Comparison of ENCODE assay signal across 9 cellular contexts in genomic region chr7:128666205-128666604, GRCh38. TPM values are rescaled to one million over a fixed set of nuclear protein-coding genes. Genes with fewer than 3 reads are reported as not detected.
DNase-seq lines count a peak whose midpoint lies in the region; ATAC-seq, FAIRE-seq and TF ChIP-seq lines count a peak whose summit lies in the region.
"Not testable (repeated sequence)": the region's sequence is repeated elsewhere in the genome, so short reads cannot be mapped to it uniquely, and the experiment has no call there.
"Had no signal": no experiment of that assay in that cellular context is flagged by ENCODE, and none has a peak within 500 bp of the region (broad histone marks: within the 10 kb centered on the region; RNA-seq: fewer than 3 reads in every experiment).

No MANE protein-coding gene starts in this region.

- H2BK20ac ChIP-seq in IMR-90 (ENCODE audit: low read depth, low read length) = not testable (repeated sequence)

- not testable (repeated sequence) for H4K5ac ChIP-seq in IMR-90 (ENCODE audit: low read depth, low read length)

- not testable (repeated sequence) for ATAC-seq in IMR-90 (ENCODE audit: low read depth)
- ATAC-seq in SK-N-SH treated with all-trans-retinoic acid at 6 μM for 48 hours = peak; percentile 40; the same call in 2 of the 3 replicates
- ATAC-seq in K562 = peak; percentile 85

- not testable (repeated sequence) for H3K9ac ChIP-seq in IMR-90 (ENCODE audit: low read depth, low read length); K562 (ENCODE audit: insufficient read depth in 1 of 2, low read depth in 2 of 2, low read length in 2 of 2)

- POLR2A ChIA-PET in IMR-90 (lab: Charles Lee; ENCODE audit: unreplicated experiment) = not testable (repeated sequence)
- POLR2A ChIA-PET in K562 (lab: Yijun Ruan, JAX) = interaction anchor here (0.8 to 1.6 kb wide), 6 partner anchors 9 to 239 kb away, joined by 3 to 5 read pairs (median 4); no protein-coding TSS in a partner anchor

- H2AFZ ChIP-seq in IMR-90 (replicated peaks; ENCODE audit: low read length, poor library complexity); K562 (ENCODE audit: low read depth, low read length); osteoblast (ENCODE audit: low read length): not testable (repeated sequence)

- not testable (repeated sequence) for BruUV-seq in IMR-90 (replicated peaks; lab: Mats Ljungman, UMichigan); K562 (replicated peaks; lab: Mats Ljungman, UMichigan)

- CTCF ChIA-PET in IMR-90 (lab: Yijun Ruan, JAX) (interaction anchor here (0.6 kb wide), 1 partner anchor 426 kb away, joined by 4 read pairs; no protein-coding TSS in a partner anchor), K562 (lab: Yijun Ruan, JAX; ENCODE audit: low intra/inter-chr PET ratio) (interaction anchor here (0.7 to 1.8 kb wide), 6 partner anchors 57 to 239 kb away, joined by 3 to 14 read pairs (median 4); no protein-coding TSS in a partner anchor)

- not testable (repeated sequence) for H2AK5ac ChIP-seq in IMR-90 (ENCODE audit: low read depth, low read length)

- not testable (repeated sequence) for H3K79me2 ChIP-seq in K562 (ENCODE audit: control insufficient read depth, insufficient read depth, low read length); osteoblast (ENCODE audit: insufficient read depth, low read length)

- not testable (repeated sequence) for H2BK120ac ChIP-seq in IMR-90 (ENCODE audit: low read depth, low read length)

- not testable (repeated sequence) for H3K9me3 ChIP-seq in IMR-90 (ENCODE audit: control insufficient read depth, insufficient read depth, low read length); K562 (replicated peaks; ENCODE audit: control insufficient read depth, insufficient read depth, low read depth, low read length); osteoblast (ENCODE audit: low read depth, low read length)

- H3K36me3 ChIP-seq in IMR-90 (ENCODE audit: control insufficient read depth, insufficient read depth, low read length); K562 (ENCODE audit: control insufficient read depth, insufficient read depth, low read length); osteoblast (ENCODE audit: insufficient read depth, low read length): not testable (repeated sequence)

- DNase-seq in EH (ENCODE audit: low read depth) = peak; percentile 25
- peak; percentile 40 for DNase-seq in IMR-90
- peak; percentile 29 for DNase-seq in NCI-H2171 (lab: John Stamatoyannopoulos, UW)
- peak in 3 of 4 experiments; percentile 42 to 63 (median 56) for DNase-seq in K562 (ENCODE audit: extremely low read depth in 1 of 4, low spot score in 3 of 4)
- peak; percentile 34 for DNase-seq in fibroblast of the aortic adventitia (ENCODE audit: low read depth)
- not testable (repeated sequence) for DNase-seq in osteoblast (ENCODE audit: insufficient read length, low spot score, missing footprints)

- not testable (repeated sequence) for H4K91ac ChIP-seq in IMR-90 (ENCODE audit: insufficient read depth, low read depth, low read length)

- not testable (repeated sequence) for TF ChIP-seq CTCF in IMR-90 (conservative IDR thresholded peaks at IDR 0.05; ENCODE audit: low read depth, low read length)
- TF ChIP-seq CTCF in K562 (IDR thresholded peaks at IDR 0.05 in 2 of 3, conservative IDR thresholded peaks at IDR 0.05 in 1 of 3; ENCODE audit: insufficient read depth in 2 of 3, low read depth in 1 of 3, low read length in 3 of 3) (peak; percentile 47 to 69 (median 51); a peak in 5 of 6 replicates), fibroblast of the aortic adventitia (IDR thresholded peaks at IDR 0.05; ENCODE audit: insufficient read depth, low read length) (peak; percentile 31), osteoblast (IDR thresholded peaks at IDR 0.05; ENCODE audit: extremely low read depth, low read depth, low read length) (peak; percentile 37)

- H3K4ac ChIP-seq in IMR-90 (ENCODE audit: low read depth, low read length) = not testable (repeated sequence)

- not testable (repeated sequence) for TF ChIP-seq POLR2A in IMR-90 (IDR thresholded peaks at IDR 0.05; ENCODE audit: low read depth, low read length); K562 (conservative IDR thresholded peaks at IDR 0.05)

- not testable (repeated sequence) for H3K9me1 ChIP-seq in IMR-90 (ENCODE audit: insufficient read depth, low read length); K562 (ENCODE audit: control insufficient read depth, insufficient read depth, low read length)

- H3K79me1 ChIP-seq in IMR-90 (ENCODE audit: low read depth in 1 of 2, low read length in 2 of 2) = not testable (repeated sequence)

- H2BK15ac ChIP-seq in IMR-90 (ENCODE audit: low read depth, low read length) = not testable (repeated sequence)

- dilution Hi-C loops in IMR-90 (cut with HindIII; ENCODE audit: low sequenced_read_pairs, unreplicated experiment) = not testable (repeated sequence)

- in situ Hi-C loops in IMR-90 (cut with MboI; ENCODE audit: low sequenced_read_pairs); K562 (cut with MboI): not testable (repeated sequence)

- TF ChIP-seq EP300 in K562 (IDR thresholded peaks at IDR 0.05; ENCODE audit: low read length) = not testable (repeated sequence)

- not testable (repeated sequence) for TF ChIP-seq RAD21 in IMR-90 (IDR thresholded peaks at IDR 0.05; ENCODE audit: low read length)
- TF ChIP-seq RAD21 in K562 (CRISPR knock-in tag; conservative IDR thresholded peaks at IDR 0.05 in 1 of 2, IDR thresholded peaks at IDR 0.05 in 1 of 2) = peak in 1 of 2 experiments; percentile 62; a peak in 2 of 4 replicates

- FAIRE-seq in A204.1 (lab: Jason Lieb, UNC) = peak; percentile 79
- peak; percentile 23 for FAIRE-seq in K562 (lab: Jason Lieb, UNC)

- not testable (repeated sequence) for H3K4me3 ChIP-seq in IMR-90 (ENCODE audit: insufficient read depth, low read depth, low read length); K562; fibroblast of the aortic adventitia (ENCODE audit: low read depth, low read length); osteoblast (ENCODE audit: insufficient read depth, low read length)

- H4K8ac ChIP-seq in IMR-90 (ENCODE audit: low read depth in 2 of 2, low read length in 2 of 2) = not testable (repeated sequence)

- intact Hi-C loops in IMR-90 (cut with micrococcal nuclease) = not testable (repeated sequence)
- intact Hi-C loops in K562 (cut with micrococcal nuclease) = loop anchor here (2.0 kb wide), 2 partner anchors 189 to 239 kb away; partner anchors contain the start of gene METTL2B

- H2BK5ac ChIP-seq in IMR-90 (ENCODE audit: low read depth, low read length, poor library complexity, severe bottlenecking) = not testable (repeated sequence)

- no CpG with 5 or more reads among the region's 8 CpGs for WGBS in IMR-90 (ENCODE audit: extremely low coverage in 2 of 2, insufficient read length in 1 of 2), 2 experiments
- WGBS in K562 (ENCODE audit: insufficient coverage, low coverage, missing lambda C conversion rate) = 19% methylated on average over 3 of the region's 8 CpGs

- not testable (repeated sequence) for H3K23ac ChIP-seq in IMR-90 (ENCODE audit: low read depth, low read length)

- H3K18ac ChIP-seq in IMR-90 (ENCODE audit: low read depth, low read length) = not testable (repeated sequence)

- not testable (repeated sequence) for H3K4me1 ChIP-seq in IMR-90 (ENCODE audit: control insufficient read depth, insufficient read depth, low read length); K562 (replicated peaks in 1 of 2; ENCODE audit: control insufficient read depth in 2 of 2, insufficient read depth in 2 of 2, low read length in 2 of 2); osteoblast (ENCODE audit: insufficient read depth, low read length)

- H4K20me1 ChIP-seq in IMR-90 (ENCODE audit: insufficient read depth, low read length); K562 (replicated peaks; ENCODE audit: control insufficient read depth, insufficient read depth, low read length); osteoblast (ENCODE audit: insufficient read depth, low read length): not testable (repeated sequence)

- not testable (repeated sequence) for H3K4me2 ChIP-seq in IMR-90 (ENCODE audit: low read depth, low read length); K562 (ENCODE audit: insufficient read depth, low read length); osteoblast (ENCODE audit: insufficient read depth, low read length)

- H3K56ac ChIP-seq in IMR-90 (ENCODE audit: extremely low read depth, insufficient read depth, low read length) = not testable (repeated sequence)

- H3K14ac ChIP-seq in IMR-90 (replicated peaks; ENCODE audit: low read depth, low read length) = not testable (repeated sequence)

- not testable (repeated sequence) for H2AK9ac ChIP-seq in IMR-90 (replicated peaks; ENCODE audit: low read depth, low read length, poor library complexity)

- not testable (repeated sequence) for H3K27me3 ChIP-seq in IMR-90 (ENCODE audit: control insufficient read depth, insufficient read depth, low read length); K562 (ENCODE audit: control insufficient read depth in 2 of 2, insufficient read depth in 2 of 2, low read length in 2 of 2); osteoblast (ENCODE audit: insufficient read depth, low read length)

- not testable (repeated sequence) for H3K27ac ChIP-seq in IMR-90 (ENCODE audit: insufficient read depth, low read length); K562 (ENCODE audit: extremely low read depth, low read depth, low read length); osteoblast (ENCODE audit: low read depth, low read length)

RNA-seq across cellular contexts. Expression of gene GARIN1A, which starts 5.9 kb away (rescaled TPM):
- total RNA-seq in IMR-90 (2012; rRNA removed) (0.18 and 0.28 TPM in 2 replicates), K562 (2014; rRNA removed) (not detected in 2 replicates), K562 (2014; rRNA removed; fragmentation: Illumina TruSeq; extraction: Trizol) (0.04 and 0.16 TPM in 2 replicates), K562 (2015; rRNA removed; fragmentation: Illumina TruSeq; extraction: Trizol) (0.04 and 0.07 TPM in 2 replicates), K562 (2021) (0.25 TPM in 1 of 2 replicates, not detected in the other), fibroblast of the aortic adventitia (ENCODE audit: low replicate concordance) (1.2 and 3.1 TPM in 2 replicates), osteoblast (1.4 and 2.1 TPM in 2 replicates)
- polyA plus RNA-seq in IMR-90 (2012; rRNA removed) (1.4 and 1.6 TPM in 2 replicates), K562 (2011; rRNA removed) (0.04 TPM in 1 of 2 replicates, not detected in the other), K562 (2014; fragmentation: Illumina TruSeq; extraction: Trizol) (not detected in 2 replicates), K562 (2014; fragmentation: Nextera tagmentation; extraction: Ambion mirVana) (under 1 TPM; 0.01 TPM), K562 (2014; rRNA removed) (0.41 TPM in 1 of 2 replicates, not detected in the other)
- 0.14 and 0.41 TPM in 2 replicates for polyA plus RNA-seq in IMR-90 (2012; cell fraction: cytosol; rRNA removed)
- 5.7 and 11.1 TPM in 2 replicates for polyA plus RNA-seq in IMR-90 (2012; cell fraction: nucleus; rRNA removed; ENCODE audit: low replicate concordance)
- total RNA-seq in K562 (2011; cell fraction: chromatin; rRNA removed; ENCODE audit: low replicate concordance) = 0.12 and 0.33 TPM in 2 replicates
- under 0.01 and 0.13 TPM in 2 replicates for total RNA-seq in K562 (2011; cell fraction: nucleolus; rRNA removed)
- total RNA-seq in K562 (2011; cell fraction: nucleoplasm; rRNA removed) = 0.15 TPM in 2 replicates
- under 0.01 TPM in 1 of 2 replicates, not detected in the other for polyA plus RNA-seq in K562 (2011; cell fraction: cytosol; rRNA removed)
- 0.06 TPM in 2 replicates for polyA plus RNA-seq in K562 (2011; cell fraction: nucleus; rRNA removed)
- 0.04 and 0.39 TPM in 2 replicates for polyA plus RNA-seq in K562 (2012)
- polyA minus RNA-seq in K562 (2011; rRNA and poly(A)+ RNA removed) = not detected in 2 replicates
- not detected in 2 replicates for polyA minus RNA-seq in K562 (2011; cell fraction: cytosol; rRNA and poly(A)+ RNA removed)
- polyA minus RNA-seq in K562 (2011; cell fraction: nucleus; rRNA and poly(A)+ RNA removed) = not detected in 2 replicates
- total RNA-seq: A172 had no signal
